28 cellular contexts compared by ENCODE assay signal in the genomic region with DNA sequence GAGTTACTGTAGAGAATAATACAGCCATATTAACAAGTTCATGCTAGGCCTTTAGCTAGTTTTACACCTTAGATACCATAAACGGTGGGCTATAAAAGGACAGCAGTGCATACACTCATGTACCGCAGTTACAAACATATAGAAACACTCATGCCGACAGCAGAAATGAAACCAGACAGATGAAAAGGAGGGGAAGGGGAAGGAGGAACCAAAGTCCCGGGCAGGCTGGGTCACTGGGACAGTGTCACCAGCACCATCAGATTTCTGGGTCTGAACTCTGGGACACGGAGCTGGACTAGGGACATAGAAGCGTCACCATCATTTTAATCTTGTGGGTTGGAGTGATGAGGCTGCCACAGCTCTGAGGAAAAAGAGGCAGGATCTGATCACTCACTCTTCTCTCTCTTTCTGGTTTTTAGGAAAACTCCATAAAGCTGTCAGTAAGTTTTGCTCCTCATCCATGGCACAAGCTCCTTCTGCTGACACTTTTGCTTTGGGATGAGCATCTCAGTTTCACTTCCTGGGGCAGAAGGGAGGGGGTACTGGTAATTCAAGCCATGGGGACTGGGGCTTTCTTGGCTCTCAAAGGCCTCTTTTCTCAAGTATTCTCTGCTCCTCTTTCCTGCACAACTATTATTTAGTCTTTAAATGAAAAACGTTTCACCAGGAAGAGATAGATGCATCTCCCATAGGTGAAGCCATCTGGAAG. TPM values are rescaled to one million over a fixed set of nuclear protein-coding genes. Genes with fewer than 3 reads are reported as not detected.
DNase-seq lines count a peak whose midpoint lies in the region; ATAC-seq, FAIRE-seq and TF ChIP-seq lines count a peak whose summit lies in the region.
"Had no signal": no experiment of that assay in that cellular context is flagged by ENCODE, and none has a peak within 500 bp of the region (broad histone marks: within the 10 kb centered on the region; RNA-seq: fewer than 3 reads in every experiment).

No MANE protein-coding gene starts in this region.

- H3K4me1 Mint-ChIP-seq in activated B cell treated with CpG ODN at 0.5 μM for 24 hours (peaks cover 22% of the 10 kb centered on the region), natural killer cell (no peaks in the 10 kb centered on the region)
- H3K4me1 Mint-ChIP-seq: activated naive CD8-positive, alpha-beta T cell treated with anti-CD3 and anti-CD28 coated beads, Interleukin-2, amount 50 U/mL, for 24 hours; central memory CD8-positive, alpha-beta T cell; stimulated activated naive CD8-positive, alpha-beta T cell treated with anti-CD3 and anti-CD28 coated beads, Interleukin-15, amount 100 ng/mL, for 72 hours had no signal

- TF ChIP-seq POLR2A in right lobe of liver (IDR thresholded peaks at IDR 0.05) (no peak), HepG2 (IDR thresholded peaks at IDR 0.05; ENCODE audit: insufficient read depth in 1 of 2, low read depth in 2 of 2, low read length in 2 of 2) (no peak)

- intact Hi-C loops in right lobe of liver (cut with DNase I) (no loop called here), HepG2 (cut with micrococcal nuclease; ENCODE audit: unreplicated experiment) (no loop called here), activated B cell treated with CpG ODN at 0.5 μM for 24 hours (cut with micrococcal nuclease) (no loop called here), kidney (cut with DNase I) (no loop called here), natural killer cell (cut with micrococcal nuclease) (no loop called here), A673 (cut with micrococcal nuclease; ENCODE audit: unreplicated experiment) (no loop called here)

- H3K9ac ChIP-seq in HepG2 (ENCODE audit: insufficient read depth, low read depth, low read length): no peak overlapping the region
- H3K9ac ChIP-seq in kidney (ENCODE audit: low read length in 2 of 2): no peak overlapping the region
- H3K9ac ChIP-seq: BLaER1 had no signal

- no peaks in the 10 kb centered on the region for H3K27me3 Mint-ChIP-seq in activated B cell treated with CpG ODN at 0.5 μM for 24 hours
- no peaks in the 10 kb centered on the region for H3K27me3 Mint-ChIP-seq in natural killer cell (ENCODE audit: low read depth in 2 of 2)
- H3K27me3 Mint-ChIP-seq: activated naive CD8-positive, alpha-beta T cell treated with anti-CD3 and anti-CD28 coated beads, Interleukin-2, amount 50 U/mL, for 24 hours; central memory CD8-positive, alpha-beta T cell; stimulated activated naive CD8-positive, alpha-beta T cell treated with anti-CD3 and anti-CD28 coated beads, Interleukin-15, amount 100 ng/mL, for 72 hours had no signal

- no peak for TF ChIP-seq RAD21 in HepG2 (CRISPR knock-in tag; IDR thresholded peaks at IDR 0.05)

- H3K9me3 ChIP-seq in right lobe of liver (no peaks in the 10 kb centered on the region), HepG2 (ENCODE audit: low read length) (no peaks in the 10 kb centered on the region), kidney (ENCODE audit: control insufficient read depth in 1 of 2, low read length in 2 of 2) (no peaks in the 10 kb centered on the region), A673 (ENCODE audit: low read depth, low read length, poor library complexity, severe bottlenecking) (no peaks in the 10 kb centered on the region)
- H3K9me3 ChIP-seq: BLaER1, thyroid gland had no signal

- peak; percentile 16 to 65 (median 45) for ATAC-seq in right lobe of liver
- no peak for ATAC-seq in HepG2
- ATAC-seq in activated B cell treated with CpG ODN at 0.5 μM for 24 hours (ENCODE audit: low read depth): peak; percentile 40
- no peak for ATAC-seq in natural killer cell
- ATAC-seq: activated naive CD8-positive, alpha-beta T cell treated with anti-CD3 and anti-CD28 coated beads, Interleukin-2, amount 50 U/mL, for 24 hours; HCT116; K562; PC-3; Right ventricle myocardium inferior; stimulated activated naive CD8-positive, alpha-beta T cell treated with anti-CD3 and anti-CD28 coated beads, Interleukin-15, amount 100 ng/mL, for 72 hours had no signal

- TF ChIP-seq EP300 in HepG2 (IDR thresholded peaks at IDR 0.05; ENCODE audit: low read depth in 2 of 2, low read length in 2 of 2): no peak
- no peak for TF ChIP-seq EP300 in HepG2 (CRISPR knock-in tag; IDR thresholded peaks at IDR 0.05; ENCODE audit: borderline replicate concordance)

- H3K79me2 ChIP-seq in HepG2 (ENCODE audit: insufficient read depth, low read length): no peaks in the 10 kb centered on the region

- H3K4me3 Mint-ChIP-seq in activated B cell treated with CpG ODN at 0.5 μM for 24 hours (no peak overlapping the region), natural killer cell (no peak overlapping the region)
- H3K4me3 Mint-ChIP-seq: activated naive CD8-positive, alpha-beta T cell treated with anti-CD3 and anti-CD28 coated beads, Interleukin-2, amount 50 U/mL, for 24 hours; central memory CD8-positive, alpha-beta T cell; stimulated activated naive CD8-positive, alpha-beta T cell treated with anti-CD3 and anti-CD28 coated beads, Interleukin-15, amount 100 ng/mL, for 72 hours had no signal

- TF ChIP-seq CTCF in right lobe of liver (IDR thresholded peaks at IDR 0.05) (no peak), HepG2 (CRISPR knock-in tag; IDR thresholded peaks at IDR 0.05) (no peak), activated B cell treated with CpG ODN at 0.5 μM for 24 hours (IDR thresholded peaks at IDR 0.05) (no peak), kidney (IDR thresholded peaks at IDR 0.05; ENCODE audit: borderline replicate concordance, extremely low read depth, insufficient read depth) (no peak), GM10248 (IDR thresholded peaks at IDR 0.05; ENCODE audit: control extremely low read depth, extremely low read depth, low read depth, missing control alignments) (no peak), natural killer cell (IDR thresholded peaks at IDR 0.05) (no peak), A673 (conservative IDR thresholded peaks at IDR 0.05; ENCODE audit: low read depth, low read length) (no peak)

- in situ Hi-C loops in HepG2 (cut with HindIII; ENCODE audit: extremely low pct_ligation_motif_present, low pct_unique_long_range_greater_than_20kb): no loop called here

- no TSS peak for BruUV-seq in HepG2 (replicated peaks; lab: Mats Ljungman, UMichigan)
- no TSS peak for BruUV-seq in A673 (replicated peaks; lab: Mats Ljungman, UMichigan)

- H3K4me3 ChIP-seq in right lobe of liver (no peak overlapping the region), HepG2 (replicated peaks in 1 of 3; ENCODE audit: insufficient read depth in 1 of 3, low read depth in 2 of 3, low read length in 3 of 3) (no peak overlapping the region), kidney (ENCODE audit: low read length in 2 of 2) (no peak overlapping the region), A673 (ENCODE audit: low read depth, low read length, poor library complexity, severe bottlenecking) (no peak overlapping the region)
- H3K4me3 ChIP-seq: BLaER1, K562, thyroid gland had no signal

- peaks cover 4% of the 10 kb centered on the region for H3K36me3 Mint-ChIP-seq in activated B cell treated with CpG ODN at 0.5 μM for 24 hours (ENCODE audit: low read depth)
- no peaks in the 10 kb centered on the region for H3K36me3 Mint-ChIP-seq in natural killer cell

- peaks cover 0 to 20% (median 1%) of the 10 kb centered on the region in 4 donors for H3K36me3 ChIP-seq in right lobe of liver
- H3K36me3 ChIP-seq in HepG2 (replicated peaks in 1 of 2; ENCODE audit: control insufficient read depth in 1 of 2, insufficient read depth in 2 of 2, low read length in 2 of 2): no peaks in the 10 kb centered on the region
- H3K36me3 ChIP-seq in kidney (ENCODE audit: control insufficient read depth in 1 of 2, insufficient read depth in 2 of 2, low read length in 2 of 2): peaks cover 4 to 6% of the 10 kb centered on the region in 2 donors
- H3K36me3 ChIP-seq in A673 (ENCODE audit: insufficient read depth, low read length, poor library complexity, severe bottlenecking): no peaks in the 10 kb centered on the region
- H3K36me3 ChIP-seq: BLaER1 had no signal

- H3K27me3 ChIP-seq in right lobe of liver (no peaks in the 10 kb centered on the region), HepG2 (ENCODE audit: control insufficient read depth in 1 of 2, insufficient read depth in 2 of 2, low read length in 2 of 2) (no peaks in the 10 kb centered on the region), A673 (replicated peaks; ENCODE audit: insufficient read depth, low read depth, low read length, poor library complexity) (no peaks in the 10 kb centered on the region)
- H3K27me3 ChIP-seq: BLaER1, thyroid gland had no signal

- CTCF ChIA-PET in HepG2 (lab: Yijun Ruan, JAX; ENCODE audit: low intra/inter-chr PET ratio, low total read pairs) (no interaction called here), activated B cell treated with CpG ODN at 0.5 μM for 24 hours (lab: Charles Lee) (no interaction called here), GM10248 (lab: Yijun Ruan, JAX) (interaction anchor here (0.8 to 1.9 kb wide), 7 partner anchors 8 to 235 kb away, joined by 3 to 6 read pairs (median 3); a partner anchor contains a TSS), A673 (lab: Charles Lee) (no interaction called here)

- H2AFZ ChIP-seq in HepG2 (ENCODE audit: low read length): no peak overlapping the region

- H4K20me1 ChIP-seq in HepG2 (ENCODE audit: insufficient read depth, low read length): no peaks in the 10 kb centered on the region
- H4K20me1 ChIP-seq: BLaER1 had no signal

- no peak for FAIRE-seq in HepG2 (lab: Jason Lieb, UNC)
- FAIRE-seq in kidney (lab: Jason Lieb, UNC): no peak
- FAIRE-seq: K562, small intestine had no signal

- H3K27ac Mint-ChIP-seq in activated B cell treated with CpG ODN at 0.5 μM for 24 hours: no peak overlapping the region
- H3K27ac Mint-ChIP-seq in natural killer cell: no peak overlapping the region
- H3K27ac Mint-ChIP-seq: activated naive CD8-positive, alpha-beta T cell treated with anti-CD3 and anti-CD28 coated beads, Interleukin-2, amount 50 U/mL, for 24 hours; stimulated activated naive CD8-positive, alpha-beta T cell treated with anti-CD3 and anti-CD28 coated beads, Interleukin-15, amount 100 ng/mL, for 72 hours had no signal

- H3K4me1 ChIP-seq in right lobe of liver (no peaks in the 10 kb centered on the region), HepG2 (ENCODE audit: insufficient read depth, low read length) (no peaks in the 10 kb centered on the region), kidney (ENCODE audit: control insufficient read depth in 1 of 2, insufficient read depth in 1 of 2, low read depth in 1 of 2, low read length in 2 of 2) (no peaks in the 10 kb centered on the region), A673 (ENCODE audit: insufficient read depth, low read length, poor library complexity, severe bottlenecking) (no peaks in the 10 kb centered on the region)
- H3K4me1 ChIP-seq: thyroid gland had no signal

- H3K4me2 ChIP-seq in HepG2 (ENCODE audit: low read depth, low read length): no peak overlapping the region
- H3K4me2 ChIP-seq: BLaER1 had no signal

- WGBS in right lobe of liver (ENCODE audit: insufficient coverage, low coverage, low lambda C conversion rate, missing lambda C conversion rate): 84% methylated on average over 6 of the region's 7 CpGs
- 82% methylated on average over 7 of the region's 7 CpGs for WGBS in HepG2 (ENCODE audit: low lambda C conversion rate)

- H3K27ac ChIP-seq in right lobe of liver (no peak overlapping the region), HepG2 (ENCODE audit: extremely low read length, insufficient read depth, low read length) (no peak overlapping the region), kidney (ENCODE audit: low read depth in 2 of 2, low read length in 2 of 2) (no peak overlapping the region), A673 (ENCODE audit: low read depth, low read length, poor library complexity, severe bottlenecking) (no peak overlapping the region)
- H3K27ac ChIP-seq: BLaER1, thyroid gland, VCaP had no signal

- POLR2A ChIA-PET in HepG2 (lab: Yijun Ruan, JAX): interaction anchor here (1.5 kb wide), 1 partner anchor 8 kb away, joined by 6 read pairs; a partner anchor contains a TSS
- POLR2A ChIA-PET in activated B cell treated with CpG ODN at 0.5 μM for 24 hours (lab: Charles Lee): interaction anchor here (0.8 to 1.1 kb wide), 2 partner anchors 8 to 9 kb away, joined by 4 read pairs; a partner anchor contains a TSS
- POLR2A ChIA-PET in GM10248 (lab: Yijun Ruan, JAX): interaction anchor here (1.5 kb wide), 1 partner anchor 21 kb away, joined by 3 read pairs; a partner anchor contains a TSS
- POLR2A ChIA-PET in A673 (lab: Charles Lee; ENCODE audit: low non-redundant PET): no interaction called here

- H3K9me3 Mint-ChIP-seq in activated B cell treated with CpG ODN at 0.5 μM for 24 hours: no peaks in the 10 kb centered on the region
- H3K9me3 Mint-ChIP-seq in natural killer cell: no peaks in the 10 kb centered on the region
- H3K9me3 Mint-ChIP-seq: activated naive CD8-positive, alpha-beta T cell treated with anti-CD3 and anti-CD28 coated beads, Interleukin-2, amount 50 U/mL, for 24 hours; central memory CD8-positive, alpha-beta T cell; stimulated activated naive CD8-positive, alpha-beta T cell treated with anti-CD3 and anti-CD28 coated beads, Interleukin-15, amount 100 ng/mL, for 72 hours had no signal

- DNase-seq in right lobe of liver (no peak), HepG2 (ENCODE audit: low spot score) (no peak), activated B cell treated with CpG ODN at 0.5 μM for 24 hours (no peak), medulla oblongata (ENCODE audit: extremely low spot score) (peak; percentile 74), kidney (no peak), GM10248 (ENCODE audit: extremely low spot score) (no peak), natural killer cell (no peak), A673 (ENCODE audit: low spot score) (no peak)
- DNase-seq: activated CD4-positive, alpha-beta T cell treated with anti-CD3 and anti-CD28 coated beads for 48 hours; activated naive CD8-positive, alpha-beta T cell treated with anti-CD3 and anti-CD28 coated beads, Interleukin-2, amount 50 U/mL, for 24 hours; activated T-cell treated with anti-CD3 and anti-CD28 coated beads, Interleukin-2, amount 50 U/mL, for 1 hour; DMS79; GF-D8; glutamatergic neuron; islet precursor cell; mesendoderm; NCI-H146; PC-3; small intestine; stimulated activated naive CD8-positive, alpha-beta T cell treated with anti-CD3 and anti-CD28 coated beads, Interleukin-15, amount 100 ng/mL, for 72 hours; thyroid gland had no signal

RNA-seq across cellular contexts. Expression of a gene that starts 7.8 kb away (rescaled TPM):
- total RNA-seq in right lobe of liver: 1 to 10 TPM; 5.0 to 9.5 (median 7.2) TPM
- 7.8 and 8.2 TPM in 2 replicates for total RNA-seq in HepG2 (2016; rRNA removed; fragmentation: Illumina TruSeq; extraction: Trizol)
- total RNA-seq in HepG2 (2016; cell fraction: cytosol; rRNA removed; fragmentation: Illumina TruSeq; extraction: Trizol; ENCODE audit: low read depth): 4.9 and 5.6 TPM in 2 replicates
- total RNA-seq in HepG2 (2016; cell fraction: insoluble cytoplasmic fraction; rRNA removed; fragmentation: Illumina TruSeq; extraction: Trizol): 7.7 and 8.3 TPM in 2 replicates
- 8.0 and 8.4 TPM in 2 replicates for total RNA-seq in HepG2 (2016; cell fraction: membrane; rRNA removed; fragmentation: Illumina TruSeq; extraction: Trizol)
- 5.0 and 5.6 TPM in 2 replicates for total RNA-seq in HepG2 (2016; cell fraction: nucleus; rRNA removed; fragmentation: Illumina TruSeq; extraction: Trizol)
- 6.0 and 7.6 TPM in 2 replicates for polyA plus RNA-seq in HepG2 (2011; rRNA removed)
- 4.3 TPM in 2 replicates for polyA plus RNA-seq in HepG2 (2011; cell fraction: cytosol; rRNA removed)
- polyA plus RNA-seq in HepG2 (2011; cell fraction: nucleus; rRNA removed): 15.5 and 19.3 TPM in 2 replicates
- polyA plus RNA-seq in HepG2 (2012): 7.2 and 8.1 TPM in 2 replicates
- polyA plus RNA-seq in HepG2 (2016; cell fraction: cytosol; fragmentation: Illumina TruSeq; extraction: Trizol; ENCODE audit: low read depth): 2.2 and 2.3 TPM in 2 replicates
- polyA plus RNA-seq in HepG2 (2016; cell fraction: insoluble cytoplasmic fraction; fragmentation: Illumina TruSeq; extraction: Trizol; ENCODE audit: low read depth): 7.5 and 8.9 TPM in 2 replicates
- polyA plus RNA-seq in HepG2 (2016; cell fraction: membrane; fragmentation: Illumina TruSeq; extraction: Trizol; ENCODE audit: low read depth): 3.7 and 4.1 TPM in 2 replicates
- polyA plus RNA-seq in HepG2 (2016; cell fraction: nucleus; fragmentation: Illumina TruSeq; extraction: Trizol; ENCODE audit: insufficient read depth, low read depth): 14.1 and 16.5 TPM in 2 replicates
- 3.2 and 8.9 TPM in 2 replicates for polyA minus RNA-seq in HepG2 (2011; rRNA and poly(A)+ RNA removed; ENCODE audit: low replicate concordance)
- polyA minus RNA-seq in HepG2 (2011; cell fraction: cytosol; rRNA and poly(A)+ RNA removed): 2.8 and 3.0 TPM in 2 replicates
- polyA minus RNA-seq in HepG2 (2011; cell fraction: nucleus; rRNA and poly(A)+ RNA removed): 5.7 and 5.8 TPM in 2 replicates
- total RNA-seq in activated B cell treated with CpG ODN at 0.5 μM for 24 hours: 13.1 and 16.1 TPM in 2 replicates
- total RNA-seq in kidney: 11.7 TPM
- polyA plus RNA-seq in kidney (ENCODE audit: insufficient read depth, low read depth, low replicate concordance): 17.3 TPM
- 1 to 10 TPM; 2.8 to 5.7 (median 5.2) TPM for total RNA-seq in natural killer cell
- total RNA-seq in A673 (2021): 13.5 and 14.2 TPM in 2 replicates

RNA-seq across cellular contexts. Expression of a gene that starts 21.4 kb away (rescaled TPM):
- total RNA-seq in right lobe of liver (10 to 100 TPM in 3 of 6 experiments, 1 to 10 TPM in 3; 6.0 to 12.8 (median 10.6) TPM), HepG2 (2016; rRNA removed; fragmentation: Illumina TruSeq; extraction: Trizol) (45.2 and 48.2 TPM in 2 replicates), activated B cell treated with CpG ODN at 0.5 μM for 24 hours (21.5 and 22.4 TPM in 2 replicates), kidney (15.5 TPM), natural killer cell (10 to 100 TPM; 13.8 to 16.1 (median 15.2) TPM), A673 (2021) (49.4 and 50.8 TPM in 2 replicates)
- 182 and 196 TPM in 2 replicates for total RNA-seq in HepG2 (2016; cell fraction: cytosol; rRNA removed; fragmentation: Illumina TruSeq; extraction: Trizol; ENCODE audit: low read depth)
- total RNA-seq in HepG2 (2016; cell fraction: insoluble cytoplasmic fraction; rRNA removed; fragmentation: Illumina TruSeq; extraction: Trizol): 45.7 and 49.4 TPM in 2 replicates
- 127 and 132 TPM in 2 replicates for total RNA-seq in HepG2 (2016; cell fraction: membrane; rRNA removed; fragmentation: Illumina TruSeq; extraction: Trizol)
- 14.9 and 18.9 TPM in 2 replicates for total RNA-seq in HepG2 (2016; cell fraction: nucleus; rRNA removed; fragmentation: Illumina TruSeq; extraction: Trizol)
- polyA plus RNA-seq in HepG2 (2011; rRNA removed) (22.5 and 28.8 TPM in 2 replicates), kidney (ENCODE audit: insufficient read depth, low read depth, low replicate concordance) (36.8 TPM)
- polyA plus RNA-seq in HepG2 (2011; cell fraction: cytosol; rRNA removed): 13.4 and 24.1 TPM in 2 replicates
- 5.7 and 6.2 TPM in 2 replicates for polyA plus RNA-seq in HepG2 (2011; cell fraction: nucleus; rRNA removed)
- polyA plus RNA-seq in HepG2 (2012): 34.3 and 43.7 TPM in 2 replicates
- 234 and 253 TPM in 2 replicates for polyA plus RNA-seq in HepG2 (2016; cell fraction: cytosol; fragmentation: Illumina TruSeq; extraction: Trizol; ENCODE audit: low read depth)
- polyA plus RNA-seq in HepG2 (2016; cell fraction: insoluble cytoplasmic fraction; fragmentation: Illumina TruSeq; extraction: Trizol; ENCODE audit: low read depth): 43.8 and 48.4 TPM in 2 replicates
- 121 and 145 TPM in 2 replicates for polyA plus RNA-seq in HepG2 (2016; cell fraction: membrane; fragmentation: Illumina TruSeq; extraction: Trizol; ENCODE audit: low read depth)
- 27.4 and 30.9 TPM in 2 replicates for polyA plus RNA-seq in HepG2 (2016; cell fraction: nucleus; fragmentation: Illumina TruSeq; extraction: Trizol; ENCODE audit: insufficient read depth, low read depth)
- polyA minus RNA-seq in HepG2 (2011; rRNA and poly(A)+ RNA removed; ENCODE audit: low replicate concordance): 1.9 and 2.1 TPM in 2 replicates
- polyA minus RNA-seq in HepG2 (2011; cell fraction: cytosol; rRNA and poly(A)+ RNA removed): 3.4 and 7.3 TPM in 2 replicates
- 10.8 and 11.4 TPM in 2 replicates for polyA minus RNA-seq in HepG2 (2011; cell fraction: nucleus; rRNA and poly(A)+ RNA removed)

RNA-seq across cellular contexts. Expression of a gene that starts 21.7 kb away (rescaled TPM):
- 10 to 100 TPM in 4 of 6 experiments, 1 to 10 TPM in 2; 6.6 to 16.2 (median 13.9) TPM for total RNA-seq in right lobe of liver
- 2.6 and 4.4 TPM in 2 replicates for total RNA-seq in HepG2 (2016; rRNA removed; fragmentation: Illumina TruSeq; extraction: Trizol)
- 2.1 and 2.2 TPM in 2 replicates for total RNA-seq in HepG2 (2016; cell fraction: cytosol; rRNA removed; fragmentation: Illumina TruSeq; extraction: Trizol; ENCODE audit: low read depth)
- total RNA-seq in HepG2 (2016; cell fraction: insoluble cytoplasmic fraction; rRNA removed; fragmentation: Illumina TruSeq; extraction: Trizol): 2.2 and 4.0 TPM in 2 replicates
- total RNA-seq in HepG2 (2016; cell fraction: membrane; rRNA removed; fragmentation: Illumina TruSeq; extraction: Trizol): 2.5 and 3.6 TPM in 2 replicates
- 3.9 and 4.6 TPM in 2 replicates for total RNA-seq in HepG2 (2016; cell fraction: nucleus; rRNA removed; fragmentation: Illumina TruSeq; extraction: Trizol)
- polyA plus RNA-seq in HepG2 (2011; rRNA removed): 2.2 and 2.4 TPM in 2 replicates
- 1.8 and 1.9 TPM in 2 replicates for polyA plus RNA-seq in HepG2 (2011; cell fraction: cytosol; rRNA removed)
- 3.2 and 4.1 TPM in 2 replicates for polyA plus RNA-seq in HepG2 (2011; cell fraction: nucleus; rRNA removed)
- 1.9 and 2.7 TPM in 2 replicates for polyA plus RNA-seq in HepG2 (2012)
- 1.0 and 1.5 TPM in 2 replicates for polyA plus RNA-seq in HepG2 (2016; cell fraction: cytosol; fragmentation: Illumina TruSeq; extraction: Trizol; ENCODE audit: low read depth)
- 1.4 and 1.8 TPM in 2 replicates for polyA plus RNA-seq in HepG2 (2016; cell fraction: insoluble cytoplasmic fraction; fragmentation: Illumina TruSeq; extraction: Trizol; ENCODE audit: low read depth)
- polyA plus RNA-seq in HepG2 (2016; cell fraction: membrane; fragmentation: Illumina TruSeq; extraction: Trizol; ENCODE audit: low read depth): 2.2 TPM in 2 replicates
- polyA plus RNA-seq in HepG2 (2016; cell fraction: nucleus; fragmentation: Illumina TruSeq; extraction: Trizol; ENCODE audit: insufficient read depth, low read depth): 5.5 and 6.9 TPM in 2 replicates
- 2.7 and 3.5 TPM in 2 replicates for polyA minus RNA-seq in HepG2 (2011; rRNA and poly(A)+ RNA removed; ENCODE audit: low replicate concordance)
- 1.4 and 2.6 TPM in 2 replicates for polyA minus RNA-seq in HepG2 (2011; cell fraction: cytosol; rRNA and poly(A)+ RNA removed)
- polyA minus RNA-seq in HepG2 (2011; cell fraction: nucleus; rRNA and poly(A)+ RNA removed): 8.1 and 9.9 TPM in 2 replicates
- 7.1 and 10.7 TPM in 2 replicates for total RNA-seq in activated B cell treated with CpG ODN at 0.5 μM for 24 hours
- 13.3 TPM for total RNA-seq in kidney
- polyA plus RNA-seq in kidney (ENCODE audit: insufficient read depth, low read depth, low replicate concordance): 5.4 TPM
- 1 to 10 TPM; 7.0 to 7.5 (median 7.5) TPM for total RNA-seq in natural killer cell
- 3.0 and 3.5 TPM in 2 replicates for total RNA-seq in A673 (2021)

RNA-seq across cellular contexts. Expression of a gene that starts 53.8 kb away (rescaled TPM):
- total RNA-seq in right lobe of liver (under 1 TPM in 1 of 6 experiments, not detected in 5; 0.07 TPM), HepG2 (2016; rRNA removed; fragmentation: Illumina TruSeq; extraction: Trizol) (0.15 and 0.24 TPM in 2 replicates), activated B cell treated with CpG ODN at 0.5 μM for 24 hours (0.20 and 0.31 TPM in 2 replicates), kidney (0.22 TPM), natural killer cell (1 to 10 TPM in 1 of 3 donors, under 1 TPM in 2; 0.18 to 1.4 (median 0.33) TPM), A673 (2021) (1.2 and 1.7 TPM in 2 replicates)
- not detected in 2 replicates for total RNA-seq in HepG2 (2016; cell fraction: cytosol; rRNA removed; fragmentation: Illumina TruSeq; extraction: Trizol; ENCODE audit: low read depth)
- total RNA-seq in HepG2 (2016; cell fraction: insoluble cytoplasmic fraction; rRNA removed; fragmentation: Illumina TruSeq; extraction: Trizol): 0.11 TPM in 1 of 2 replicates, not detected in the other
- 0.06 TPM in 1 of 2 replicates, not detected in the other for total RNA-seq in HepG2 (2016; cell fraction: membrane; rRNA removed; fragmentation: Illumina TruSeq; extraction: Trizol)
- 0.28 TPM in 1 of 2 replicates, not detected in the other for total RNA-seq in HepG2 (2016; cell fraction: nucleus; rRNA removed; fragmentation: Illumina TruSeq; extraction: Trizol)
- polyA plus RNA-seq in HepG2 (2011; rRNA removed) (0.14 and 0.21 TPM in 2 replicates), kidney (ENCODE audit: insufficient read depth, low read depth, low replicate concordance) (not detected)
- polyA plus RNA-seq in HepG2 (2011; cell fraction: cytosol; rRNA removed): 0.04 and 0.05 TPM in 2 replicates
- 0.24 and 0.28 TPM in 2 replicates for polyA plus RNA-seq in HepG2 (2011; cell fraction: nucleus; rRNA removed)
- 0.32 and 0.42 TPM in 2 replicates for polyA plus RNA-seq in HepG2 (2012)
- polyA plus RNA-seq in HepG2 (2016; cell fraction: cytosol; fragmentation: Illumina TruSeq; extraction: Trizol; ENCODE audit: low read depth): 0.03 TPM in 1 of 2 replicates, not detected in the other
- 0.09 and 0.15 TPM in 2 replicates for polyA plus RNA-seq in HepG2 (2016; cell fraction: insoluble cytoplasmic fraction; fragmentation: Illumina TruSeq; extraction: Trizol; ENCODE audit: low read depth)
- 0.07 TPM in 1 of 2 replicates, not detected in the other for polyA plus RNA-seq in HepG2 (2016; cell fraction: membrane; fragmentation: Illumina TruSeq; extraction: Trizol; ENCODE audit: low read depth)
- 0.53 and 0.57 TPM in 2 replicates for polyA plus RNA-seq in HepG2 (2016; cell fraction: nucleus; fragmentation: Illumina TruSeq; extraction: Trizol; ENCODE audit: insufficient read depth, low read depth)
- polyA minus RNA-seq in HepG2 (2011; rRNA and poly(A)+ RNA removed; ENCODE audit: low replicate concordance): 0.80 and 1.0 TPM in 2 replicates
- not detected in 2 replicates for polyA minus RNA-seq in HepG2 (2011; cell fraction: cytosol; rRNA and poly(A)+ RNA removed)
- 0.37 and 0.39 TPM in 2 replicates for polyA minus RNA-seq in HepG2 (2011; cell fraction: nucleus; rRNA and poly(A)+ RNA removed)
- total RNA-seq: MCF 10A, Right ventricle myocardium inferior had no signal

Comparison
In these comparisons a context has a peak if more than half of its experiments do, and no peak if none do; other contexts are left out.
1. ATAC-seq: peak in right lobe of liver (4 of 4) and activated B cell treated with CpG ODN at 0.5 μM for 24 hours (single experiment); none in HepG2 (single experiment) and natural killer cell (0 of 3).